17 cellular contexts compared by ENCODE assay signal in the genomic region with DNA sequence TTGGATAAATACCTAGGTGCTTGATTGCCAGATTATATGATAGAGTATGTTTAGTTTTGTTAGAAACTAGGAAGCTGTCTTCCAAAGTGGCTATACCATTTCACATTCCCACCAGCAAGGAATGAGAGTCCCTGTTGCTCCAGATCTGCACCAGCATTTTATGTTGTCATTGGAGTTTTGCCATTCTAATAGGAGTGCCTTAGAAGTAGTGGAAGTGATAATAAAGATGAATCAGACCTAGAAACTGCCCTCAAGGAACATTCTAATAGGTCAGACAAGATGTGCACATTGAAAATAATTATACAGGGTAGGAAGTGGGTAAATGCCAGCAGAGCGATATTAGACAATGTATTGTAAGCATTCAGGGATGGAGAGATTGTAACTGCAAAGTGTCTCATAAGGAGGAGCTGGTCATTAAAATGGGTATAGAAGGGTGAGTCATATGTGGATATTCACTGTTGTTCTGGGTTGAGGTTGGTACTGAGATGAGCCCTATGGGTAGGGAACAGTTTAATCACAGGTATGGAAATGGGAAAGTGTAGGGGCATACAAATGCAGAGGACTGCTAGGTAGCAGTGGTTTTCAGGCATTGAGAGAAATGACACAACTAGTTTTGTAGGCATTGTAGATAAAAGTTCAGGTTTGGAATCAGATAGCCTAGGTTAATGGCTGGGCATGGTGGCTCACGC.
A peak's percentile ranks its signal among the peaks of the same experiment; 100 is the strongest.
DNase-seq lines count a peak whose midpoint lies in the region; ATAC-seq and TF ChIP-seq lines count a peak whose summit lies in the region.
"Had no signal": no experiment of that assay in that cellular context is flagged by ENCODE, and none has a peak within 500 bp of the region (broad histone marks: within the 10 kb centered on the region; RNA-seq: fewer than 3 reads in every experiment).

No MANE protein-coding gene starts in this region.

- H3K36me3 Mint-ChIP-seq in CD8-positive, alpha-beta memory T cell = peaks cover 8 to 15% (median 9%) of the 10 kb centered on the region in 3 donors

- peaks cover 3% of the 10 kb centered on the region; the same call in 1 of the 2 replicates for H3K36me3 ChIP-seq in PC-3 (ENCODE audit: low read depth, low read length)
- no peaks in the 10 kb centered on the region for H3K36me3 ChIP-seq in osteoblast (ENCODE audit: insufficient read depth, low read length)
- peaks cover 0 to 10% (median 0%) of the 10 kb centered on the region in 9 donors for H3K36me3 ChIP-seq in heart left ventricle
- H3K36me3 ChIP-seq in MG63 = no peaks in the 10 kb centered on the region; the same call in 1 of the 2 replicates
- H3K36me3 ChIP-seq in CD8-positive, alpha-beta memory T cell (ENCODE audit: insufficient read depth, low read length) = no peaks in the 10 kb centered on the region
- H3K36me3 ChIP-seq: neural progenitor cell had no signal

- H3K4me1 ChIP-seq in PC-3 (ENCODE audit: insufficient read depth, low read length) (peaks cover 36% of the 10 kb centered on the region), osteoblast (ENCODE audit: insufficient read depth, low read length) (no peaks in the 10 kb centered on the region), heart left ventricle (no peaks in the 10 kb centered on the region)
- H3K4me1 ChIP-seq in CD8-positive, alpha-beta memory T cell (ENCODE audit: insufficient read depth, low read length) = no peaks in the 10 kb centered on the region
- H3K4me1 ChIP-seq: lower lobe of right lung, neural progenitor cell, testis had no signal

- peak; percentile 87 for ATAC-seq in PC-3
- ATAC-seq in heart left ventricle = no peak
- no peak for ATAC-seq in HG02970 (IDR thresholded peaks at IDR 0.05; ENCODE audit: low FRiP score, unreplicated experiment)
- ATAC-seq: CD8-positive, alpha-beta T cell; HepG2; lower lobe of right lung had no signal

- no peak overlapping the region for H3K27ac Mint-ChIP-seq in CD8-positive, alpha-beta memory T cell
- H3K27ac Mint-ChIP-seq: CD8-positive, alpha-beta T cell; neural progenitor cell had no signal

- H3K4me1 Mint-ChIP-seq in CD8-positive, alpha-beta memory T cell = no peaks in the 10 kb centered on the region
- H3K4me1 Mint-ChIP-seq: neural progenitor cell had no signal

- H3K4me2 ChIP-seq in PC-3 (ENCODE audit: low read length) = no peak overlapping the region
- no peak overlapping the region for H3K4me2 ChIP-seq in osteoblast (ENCODE audit: insufficient read depth, low read length)
- H3K4me2 ChIP-seq: neural progenitor cell had no signal

- H3F3A ChIP-seq in PC-3 (ENCODE audit: low read length, unreplicated experiment) = no peaks in the 10 kb centered on the region

- no peak for TF ChIP-seq CTCF in PC-3 (conservative IDR thresholded peaks at IDR 0.05; ENCODE audit: low read depth, low read length)
- TF ChIP-seq CTCF in epithelial cell of esophagus (IDR thresholded peaks at IDR 0.05; ENCODE audit: insufficient read depth, low read depth, low read length, missing control alignments) = no peak
- TF ChIP-seq CTCF in osteoblast (IDR thresholded peaks at IDR 0.05; ENCODE audit: extremely low read depth, low read depth, low read length) = no peak
- no peak for TF ChIP-seq CTCF in heart left ventricle (IDR thresholded peaks at IDR 0.05)

- no peaks in the 10 kb centered on the region for H3K9me2 ChIP-seq in PC-3 (replicated peaks; ENCODE audit: low read length)

- DNase-seq in EH (ENCODE audit: low read depth) = peak; percentile 94
- DNase-seq in PC-3 = peak; percentile 93
- peak; percentile 71 for DNase-seq in epithelial cell of esophagus (ENCODE audit: low read depth)
- peak; percentile 42 for DNase-seq in osteoblast (ENCODE audit: insufficient read length, low spot score, missing footprints)
- DNase-seq in heart left ventricle = no peak
- DNase-seq in MG63 = no peak
- no peak for DNase-seq in CD8-positive, alpha-beta memory T cell
- DNase-seq: CD8-positive, alpha-beta T cell; lower lobe of right lung; NCI-H1105 treated with DMSO at 0.1 percent for 48 hours; SHP77; T-helper 9 cell; testis had no signal

- H3K27me3 ChIP-seq in PC-3 (ENCODE audit: low read length) (no peaks in the 10 kb centered on the region), osteoblast (ENCODE audit: insufficient read depth, low read length) (no peaks in the 10 kb centered on the region), heart left ventricle (no peaks in the 10 kb centered on the region), MG63 (no peaks in the 10 kb centered on the region)
- H3K27me3 ChIP-seq in CD8-positive, alpha-beta memory T cell (ENCODE audit: insufficient read depth, low read length, poor library complexity, severe bottlenecking) = no peaks in the 10 kb centered on the region
- H3K27me3 ChIP-seq: neural progenitor cell, testis had no signal

- no peaks in the 10 kb centered on the region for H3K27me3 Mint-ChIP-seq in CD8-positive, alpha-beta memory T cell

- peak overlapping the region; percentile 51 for H3K27ac ChIP-seq in PC-3 (ENCODE audit: low read length)
- H3K27ac ChIP-seq in osteoblast (ENCODE audit: low read depth, low read length) = no peak overlapping the region
- no peak overlapping the region for H3K27ac ChIP-seq in heart left ventricle
- no peak overlapping the region for H3K27ac ChIP-seq in CD8-positive, alpha-beta memory T cell (ENCODE audit: low read depth, low read length)
- H3K27ac ChIP-seq: lower lobe of right lung, neural progenitor cell, skin epidermis, testis had no signal

- BruUV-seq in PC-3 (replicated peaks; lab: Mats Ljungman, UMichigan) = no TSS peak

- no peak overlapping the region for H3K4me3 ChIP-seq in PC-3 (ENCODE audit: low read length)
- no peak overlapping the region for H3K4me3 ChIP-seq in epithelial cell of esophagus (ENCODE audit: low read length)
- H3K4me3 ChIP-seq in osteoblast (ENCODE audit: insufficient read depth, low read length) = no peak overlapping the region
- no peak overlapping the region for H3K4me3 ChIP-seq in heart left ventricle
- no peak overlapping the region for H3K4me3 ChIP-seq in MG63
- no peak overlapping the region for H3K4me3 ChIP-seq in CD8-positive, alpha-beta memory T cell (ENCODE audit: low read length)
- H3K4me3 ChIP-seq: lower lobe of right lung, neural progenitor cell, skin epidermis, testis had no signal

- no peaks in the 10 kb centered on the region for H3K9me3 Mint-ChIP-seq in CD8-positive, alpha-beta memory T cell
- H3K9me3 Mint-ChIP-seq: CD8-positive, alpha-beta T cell; neural progenitor cell had no signal

- H3K4me3 Mint-ChIP-seq in CD8-positive, alpha-beta memory T cell = no peak overlapping the region
- H3K4me3 Mint-ChIP-seq: CD8-positive, alpha-beta T cell; neural progenitor cell had no signal

- H3K9me3 ChIP-seq in PC-3 (ENCODE audit: low read length) = no peaks in the 10 kb centered on the region
- no peaks in the 10 kb centered on the region for H3K9me3 ChIP-seq in osteoblast (ENCODE audit: low read depth, low read length)
- no peaks in the 10 kb centered on the region for H3K9me3 ChIP-seq in heart left ventricle
- H3K9me3 ChIP-seq in MG63 = no peaks in the 10 kb centered on the region
- no peaks in the 10 kb centered on the region for H3K9me3 ChIP-seq in CD8-positive, alpha-beta memory T cell (ENCODE audit: low read length)
- H3K9me3 ChIP-seq: lower lobe of right lung, testis had no signal

- no peak overlapping the region for H3K9ac ChIP-seq in PC-3 (ENCODE audit: low read length)
- H3K9ac ChIP-seq: neural progenitor cell had no signal

- POLR2A ChIA-PET in PC-3 (lab: Charles Lee; ENCODE audit: unreplicated experiment) = no interaction called here
- POLR2A ChIA-PET in CD8-positive, alpha-beta memory T cell (lab: Charles Lee) = no interaction called here

- CTCF ChIA-PET in PC-3 (lab: Charles Lee) = no interaction called here
- CTCF ChIA-PET in CD8-positive, alpha-beta memory T cell (lab: Charles Lee) = no interaction called here

- no peak for TF ChIP-seq POLR2A in heart left ventricle (IDR thresholded peaks at IDR 0.05)

- intact Hi-C loops in PC-3 (cut with micrococcal nuclease) = loop anchor here (1.0 to 5.0 kb wide), 6 partner anchors 70 to 447 kb away; no protein-coding TSS in a partner anchor
- intact Hi-C loops in heart left ventricle (cut with DNase I) = no loop called here

- H2AFZ ChIP-seq in PC-3 (ENCODE audit: low read length) (no peak overlapping the region), osteoblast (ENCODE audit: low read length) (no peak overlapping the region)
- H2AFZ ChIP-seq: neural progenitor cell had no signal

- H4K20me1 ChIP-seq in PC-3 (ENCODE audit: low read length) (no peaks in the 10 kb centered on the region), osteoblast (ENCODE audit: insufficient read depth, low read length) (no peaks in the 10 kb centered on the region)

- H3K79me2 ChIP-seq in PC-3 (ENCODE audit: low read length) = peaks cover 8% of the 10 kb centered on the region; the same call in 1 of the 2 replicates
- H3K79me2 ChIP-seq in osteoblast (ENCODE audit: insufficient read depth, low read length) = no peaks in the 10 kb centered on the region

- WGBS in heart left ventricle, 4 donors = 93 to 99% (median 99%) methylated on average over 2 of the region's 2 CpGs

Comparison
In these comparisons a context has a peak if more than half of its experiments do, and no peak if none do; other contexts are left out.
1. DNase-seq: peak in EH (single experiment), PC-3 (single experiment), epithelial cell of esophagus (single experiment) and osteoblast (single experiment); none in heart left ventricle (0 of 5), MG63 (single experiment) and CD8-positive, alpha-beta memory T cell (0 of 5).